Comparison of ENCODE assay signal across 17 cellular contexts in genomic region chr6:158314737-158315136, GRCh38.
"Had no signal": no experiment of that assay in that cellular context is flagged by ENCODE, and none has a peak within 500 bp of the region (broad histone marks: within the 10 kb centered on the region; RNA-seq: fewer than 3 reads in every experiment).

No MANE protein-coding gene starts in this region.

- H3K27me3 Mint-ChIP-seq: stimulated activated naive B cell treated with anti-CD40 and anti-IgM and Interleukin-4, amounts not matched to agents 10 μg/mL and 1 μg/mL and 100 μg/mL, for 72 hours had no signal

- H3K27me3 ChIP-seq: cardiac muscle cell, left lung, upper lobe of left lung had no signal

- H3K4me1 ChIP-seq: upper lobe of left lung had no signal

- H3K27ac ChIP-seq: cardiac muscle cell, epithelial cell of prostate, left lung, thoracic aorta, upper lobe of left lung had no signal

- H3K9me3 Mint-ChIP-seq: activated naive CD4-positive, alpha-beta T cell treated with anti-CD3 and anti-CD28 coated beads, Interleukin-2, amount 50 U/mL, for 72 hours had no signal

- DNase-seq: activated CD4-positive, alpha-beta T cell treated with anti-CD3 and anti-CD28 coated beads, Interleukin-2, amount 50 U/mL, for 4 hours; activated gamma-delta T cell; amniotic stem cell; foreskin melanocyte; glutamatergic neuron; left lung; midbrain; occipital lobe; posterior cingulate gyrus; retina; stimulated activated naive B cell treated with anti-CD40 and anti-IgM and Interleukin-4, amounts not matched to agents 10 μg/mL and 1 μg/mL and 100 μg/mL, for 72 hours; T-helper 2 cell had no signal

- H3K4me3 ChIP-seq: cardiac muscle cell, thoracic aorta had no signal
